ENCODE assay signal across 1 cellular context in the genomic region with DNA sequence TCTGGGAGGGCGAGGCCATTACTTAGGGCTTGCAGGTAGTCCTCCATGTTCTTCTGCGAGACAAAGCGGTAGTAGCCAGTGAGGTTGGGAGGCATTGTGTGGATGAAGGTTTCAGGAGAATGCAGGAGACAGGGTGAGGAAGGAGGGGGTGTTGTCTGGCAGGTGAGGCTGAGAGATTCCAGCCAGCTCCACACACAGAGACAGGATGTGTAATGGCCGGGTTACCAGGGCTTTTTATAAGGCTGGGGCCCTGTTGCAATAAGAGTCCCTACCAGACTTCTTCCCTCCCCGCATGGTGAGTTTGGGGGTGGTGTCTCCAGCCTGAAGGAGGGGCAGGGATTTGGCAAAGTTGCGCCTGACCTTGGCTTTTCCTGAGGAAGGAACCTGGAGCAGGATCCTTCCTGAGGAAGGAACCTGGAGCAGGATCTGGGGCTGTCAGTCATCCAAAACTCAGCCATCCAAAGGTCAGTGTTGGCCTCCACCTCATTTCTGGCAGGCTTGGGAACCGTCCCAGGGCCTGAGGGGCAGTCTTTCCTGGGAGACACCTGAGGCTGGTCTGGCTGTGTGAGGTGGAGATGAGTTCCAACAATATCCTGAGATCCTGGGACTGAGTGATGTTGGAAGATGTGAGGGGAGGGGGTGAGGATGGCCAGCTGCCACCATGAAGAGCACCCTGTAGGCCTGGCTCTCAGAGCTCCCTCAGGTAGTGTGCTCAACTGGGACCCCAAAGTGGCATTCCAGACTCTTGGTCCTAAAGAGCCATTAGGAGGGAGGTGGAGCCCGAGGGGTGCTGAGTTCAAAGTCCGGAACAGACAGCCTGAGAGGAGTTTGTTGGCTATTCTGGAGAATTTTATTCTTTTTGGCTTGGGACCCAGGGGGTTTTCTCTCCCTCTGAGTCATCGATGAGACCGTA.
TF ChIP-seq lines count a peak whose summit lies in the region.

Gene RBP5, minus strand, starts transcription at position 209 of the 913 bp plus-strand sequence. Its CDS starts 114 bp downstream, at position 95.

TF ChIP-seq in GM12878, 131 proteins besides CTCF, POLR2A, EP300 and RAD21 (continued from another document):
- TF ChIP-seq, protein P1, sequence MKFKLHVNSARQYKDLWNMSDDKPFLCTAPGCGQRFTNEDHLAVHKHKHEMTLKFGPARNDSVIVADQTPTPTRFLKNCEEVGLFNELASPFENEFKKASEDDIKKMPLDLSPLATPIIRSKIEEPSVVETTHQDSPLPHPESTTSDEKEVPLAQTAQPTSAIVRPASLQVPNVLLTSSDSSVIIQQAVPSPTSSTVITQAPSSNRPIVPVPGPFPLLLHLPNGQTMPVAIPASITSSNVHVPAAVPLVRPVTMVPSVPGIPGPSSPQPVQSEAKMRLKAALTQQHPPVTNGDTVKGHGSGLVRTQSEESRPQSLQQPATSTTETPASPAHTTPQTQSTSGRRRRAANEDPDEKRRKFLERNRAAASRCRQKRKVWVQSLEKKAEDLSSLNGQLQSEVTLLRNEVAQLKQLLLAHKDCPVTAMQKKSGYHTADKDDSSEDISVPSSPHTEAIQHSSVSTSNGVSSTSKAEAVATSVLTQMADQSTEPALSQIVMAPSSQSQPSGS (IDR thresholded peaks at IDR 0.05; ENCODE audit: low read length), result no peak
- TF ChIP-seq PAX8 (IDR thresholded peaks at IDR 0.05) (no peak), MEF2B (IDR thresholded peaks at IDR 0.05; ENCODE audit: partially characterized antibody, poor library complexity, severe bottlenecking) (no peak), SUZ12 (IDR thresholded peaks at IDR 0.05; ENCODE audit: unreplicated experiment) (no peak), SIX5 (IDR thresholded peaks at IDR 0.05; ENCODE audit: low read depth, low read length, severe bottlenecking) (no peak), MYB (IDR thresholded peaks at IDR 0.05; ENCODE audit: borderline replicate concordance, low read depth, low read length) (no peak), CHD2 (IDR thresholded peaks at IDR 0.05; ENCODE audit: borderline replicate concordance, low read depth, low read length) (no peak), MTA2 (IDR thresholded peaks at IDR 0.05; ENCODE audit: low read depth) (no peak), STAT3 (IDR thresholded peaks at IDR 0.05; ENCODE audit: low read depth, low read length) (no peak), TCF7 (IDR thresholded peaks at IDR 0.05; ENCODE audit: borderline replicate concordance) (no peak), IRF5 (IDR thresholded peaks at IDR 0.05; ENCODE audit: borderline replicate concordance) (no peak)
- TF ChIP-seq, protein P2, sequence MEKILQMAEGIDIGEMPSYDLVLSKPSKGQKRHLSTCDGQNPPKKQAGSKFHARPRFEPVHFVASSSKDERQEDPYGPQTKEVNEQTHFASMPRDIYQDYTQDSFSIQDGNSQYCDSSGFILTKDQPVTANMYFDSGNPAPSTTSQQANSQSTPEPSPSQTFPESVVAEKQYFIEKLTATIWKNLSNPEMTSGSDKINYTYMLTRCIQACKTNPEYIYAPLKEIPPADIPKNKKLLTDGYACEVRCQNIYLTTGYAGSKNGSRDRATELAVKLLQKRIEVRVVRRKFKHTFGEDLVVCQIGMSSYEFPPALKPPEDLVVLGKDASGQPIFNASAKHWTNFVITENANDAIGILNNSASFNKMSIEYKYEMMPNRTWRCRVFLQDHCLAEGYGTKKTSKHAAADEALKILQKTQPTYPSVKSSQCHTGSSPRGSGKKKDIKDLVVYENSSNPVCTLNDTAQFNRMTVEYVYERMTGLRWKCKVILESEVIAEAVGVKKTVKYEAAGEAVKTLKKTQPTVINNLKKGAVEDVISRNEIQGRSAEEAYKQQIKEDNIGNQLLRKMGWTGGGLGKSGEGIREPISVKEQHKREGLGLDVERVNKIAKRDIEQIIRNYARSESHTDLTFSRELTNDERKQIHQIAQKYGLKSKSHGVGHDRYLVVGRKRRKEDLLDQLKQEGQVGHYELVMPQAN (conservative IDR thresholded peaks at IDR 0.05), result no peak
- TF ChIP-seq, protein P3, sequence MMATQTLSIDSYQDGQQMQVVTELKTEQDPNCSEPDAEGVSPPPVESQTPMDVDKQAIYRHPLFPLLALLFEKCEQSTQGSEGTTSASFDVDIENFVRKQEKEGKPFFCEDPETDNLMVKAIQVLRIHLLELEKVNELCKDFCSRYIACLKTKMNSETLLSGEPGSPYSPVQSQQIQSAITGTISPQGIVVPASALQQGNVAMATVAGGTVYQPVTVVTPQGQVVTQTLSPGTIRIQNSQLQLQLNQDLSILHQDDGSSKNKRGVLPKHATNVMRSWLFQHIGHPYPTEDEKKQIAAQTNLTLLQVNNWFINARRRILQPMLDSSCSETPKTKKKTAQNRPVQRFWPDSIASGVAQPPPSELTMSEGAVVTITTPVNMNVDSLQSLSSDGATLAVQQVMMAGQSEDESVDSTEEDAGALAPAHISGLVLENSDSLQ (IDR thresholded peaks at IDR 0.05), result no peak
TF ChIP-seq in GM12878: peak in this region for 0.
